ENCODE assay signal across 25 cellular contexts in the genomic region with DNA sequence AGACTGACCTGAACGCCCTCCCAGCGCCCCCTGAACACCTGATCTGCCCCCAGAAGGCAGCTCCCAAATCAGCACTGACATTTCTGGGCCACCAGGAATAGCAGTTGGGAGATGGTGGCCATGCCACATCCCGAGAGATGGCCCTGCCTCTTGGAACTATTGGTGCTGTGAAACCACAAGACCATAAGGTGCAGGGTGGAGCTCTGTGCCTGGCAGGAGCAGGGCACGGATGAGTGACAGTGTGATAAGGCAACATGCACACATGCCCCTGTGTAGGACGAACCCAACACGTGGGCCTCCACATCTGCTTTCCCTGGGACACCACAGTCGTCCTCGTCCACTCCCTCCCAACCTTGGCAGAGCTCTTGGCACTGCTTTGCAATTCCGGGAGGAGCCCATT. TPM values are rescaled to one million over a fixed set of nuclear protein-coding genes. Genes with fewer than 3 reads are reported as not detected.
DNase-seq lines count a peak whose midpoint lies in the region; ATAC-seq, FAIRE-seq and TF ChIP-seq lines count a peak whose summit lies in the region.
"Had no signal": no experiment of that assay in that cellular context is flagged by ENCODE, and none has a peak within 500 bp of the region (broad histone marks: within the 10 kb centered on the region; RNA-seq: fewer than 3 reads in every experiment).

No MANE protein-coding gene starts in this region.

- intact Hi-C loops in CD4-positive, alpha-beta T cell (cut with DNase I, micrococcal nuclease): loop anchor here (5.0 to 10.0 kb wide), 3 partner anchors 118 to 661 kb away; a partner anchor contains a TSS

- H3K27ac Mint-ChIP-seq in CD4-positive, alpha-beta T cell: no peak overlapping the region
- H3K27ac Mint-ChIP-seq: B cell, H9 had no signal

- H3K27me3 ChIP-seq in CD4-positive, alpha-beta T cell (ENCODE audit: control insufficient read depth, insufficient read depth, low read length): no peaks in the 10 kb centered on the region

- H3K27me3 Mint-ChIP-seq in CD4-positive, alpha-beta T cell: no peaks in the 10 kb centered on the region
- H3K27me3 Mint-ChIP-seq: B cell, IgD-negative memory B cell had no signal

- H3K27ac ChIP-seq in CD4-positive, alpha-beta T cell (ENCODE audit: low read depth, low read length): no peak overlapping the region
- H3K27ac ChIP-seq: 22Rv1, C4-2B, GM23248, KMS-11, RWPE1, SK-N-MC had no signal

- no peak for TF ChIP-seq CTCF in CD4-positive, alpha-beta T cell (IDR thresholded peaks at IDR 0.05)
- no peak for TF ChIP-seq CTCF in GM10248 (IDR thresholded peaks at IDR 0.05; ENCODE audit: control extremely low read depth, extremely low read depth, low read depth, missing control alignments)

- no peaks in the 10 kb centered on the region for H3K9me3 Mint-ChIP-seq in CD4-positive, alpha-beta T cell
- H3K9me3 Mint-ChIP-seq: IgD-negative memory B cell had no signal

- peaks cover 23% of the 10 kb centered on the region for H3K4me1 Mint-ChIP-seq in CD4-positive, alpha-beta T cell (ENCODE audit: low read depth)

- no peaks in the 10 kb centered on the region for H3K36me3 Mint-ChIP-seq in CD4-positive, alpha-beta T cell (ENCODE audit: low read depth)
- H3K36me3 Mint-ChIP-seq: IgD-negative memory B cell had no signal

- FAIRE-seq in RCC 7860 (lab: Jason Lieb, UNC): no peak
- FAIRE-seq: GM18507 had no signal

- CTCF ChIA-PET in CD4-positive, alpha-beta T cell (lab: Charles Lee): no interaction called here
- CTCF ChIA-PET in GM10248 (lab: Yijun Ruan, JAX): interaction anchor here (0.7 to 1.8 kb wide), 4 partner anchors 17 to 364 kb away, joined by 3 to 7 read pairs (median 3); no protein-coding TSS in a partner anchor

- H3K4me3 Mint-ChIP-seq in CD4-positive, alpha-beta T cell: peak overlapping the region; percentile 38

- DNase-seq in DMS 273 (lab: John Stamatoyannopoulos, UW; ENCODE audit: unreplicated experiment) (peak; percentile 75), DMS 273 treated with DMSO at 0.1 percent for 48 hours (lab: John Stamatoyannopoulos, UW) (no peak), RCC 7860 (ENCODE audit: low spot score) (peak; percentile 8), myocyte (ENCODE audit: low read depth) (peak; percentile 68), GM10248 (ENCODE audit: extremely low spot score) (no peak), middle frontal gyrus (ENCODE audit: extremely low spot score, low spot score) (no peak)
- no peak for DNase-seq in CD4-positive, alpha-beta T cell
- DNase-seq: Calu3, GM23248, H9, NCI-H1092, NCI-H1417 treated with DMSO at 0.1 percent for 48 hours, NCI-H187 treated with DMSO at 0.1 percent for 48 hours, NCI-H446, NCI-H526 treated with DMSO at 0.1 percent for 48 hours, SHP77 treated with DMSO at 0.1 percent for 48 hours had no signal

- peak; percentile 26 for ATAC-seq in CD4-positive, alpha-beta T cell (ENCODE audit: poor library complexity)
- no peak for ATAC-seq in HG02759 (IDR thresholded peaks at IDR 0.05; ENCODE audit: unreplicated experiment)

- POLR2A ChIA-PET in CD4-positive, alpha-beta T cell (lab: Charles Lee): no interaction called here
- POLR2A ChIA-PET in GM10248 (lab: Yijun Ruan, JAX): no interaction called here

- H3K9me3 ChIP-seq in CD4-positive, alpha-beta T cell (ENCODE audit: control insufficient read depth, low read length): no peaks in the 10 kb centered on the region

RNA-seq across cellular contexts. Expression of a gene that starts 26.9 kb away (rescaled TPM):
- under 1 TPM; 0.14 to 0.25 TPM for total RNA-seq in CD4-positive, alpha-beta T cell
- 0.45 TPM in 1 of 2 replicates, not detected in the other for total RNA-seq in myocyte
- 1.2 TPM for polyA plus RNA-seq in myocyte (2012)
- polyA plus RNA-seq: IgD-negative memory B cell had no signal

Comparison
In these comparisons a context has a peak if more than half of its experiments do, and no peak if none do; other contexts are left out.
1. DNase-seq: peak in DMS 273 (single experiment), RCC 7860 (single experiment) and myocyte (single experiment); none in DMS 273 treated with DMSO at 0.1 percent for 48 hours (single experiment), CD4-positive, alpha-beta T cell (0 of 10), GM10248 (single experiment) and middle frontal gyrus (single experiment).